ENCODE assay signal across 8 cellular contexts in genomic region chr17:50161023-50161910, GRCh38. TPM values are rescaled to one million over a fixed set of nuclear protein-coding genes. Genes with fewer than 3 reads are reported as not detected.
DNase-seq lines count a peak whose midpoint lies in the region; ATAC-seq and TF ChIP-seq lines count a peak whose summit lies in the region.

No MANE protein-coding gene starts in this region.

- peak overlapping the region; percentile 2 for H3K27ac Mint-ChIP-seq in Caco-2 (ENCODE audit: unreplicated experiment)
- peak overlapping the region; percentile 45 for H3K27ac Mint-ChIP-seq in endothelial cell (ENCODE audit: unreplicated experiment)

- intact Hi-C loops in Caco-2 (cut with micrococcal nuclease; ENCODE audit: unreplicated experiment) = loop anchor here (1.0 kb wide), 6 partner anchors 9 to 300 kb away; no protein-coding TSS in a partner anchor

- H3K9ac ChIP-seq in HUES64 (ENCODE audit: low read depth, low read length) = peak overlapping the region; percentile 42
- peak overlapping the region; percentile 78 for H3K9ac ChIP-seq in NT2/D1 (ENCODE audit: insufficient read length, low read depth)

- H3K4me1 Mint-ChIP-seq in Caco-2 (ENCODE audit: low read depth, unreplicated experiment) (peaks cover 13% of the 10 kb centered on the region), endothelial cell (ENCODE audit: unreplicated experiment) (peaks cover 17% of the 10 kb centered on the region)

- peaks cover 9% of the 10 kb centered on the region for H3K27me3 Mint-ChIP-seq in Caco-2 (ENCODE audit: insufficient read depth, unreplicated experiment)
- H3K27me3 Mint-ChIP-seq in endothelial cell (ENCODE audit: unreplicated experiment) = peaks cover 8% of the 10 kb centered on the region

- CTCF ChIA-PET in Caco-2 (lab: Charles Lee) = interaction anchor here (0.5 to 2.5 kb wide), 25 partner anchors 8 to 300 kb away, joined by 3 to 33 read pairs (median 4); partner anchors contain the start of gene PPP1R9B

- POLR2A ChIA-PET in Caco-2 (lab: Charles Lee) = no interaction called here

- no peaks in the 10 kb centered on the region for H3K9me3 Mint-ChIP-seq in Caco-2 (ENCODE audit: unreplicated experiment)
- no peaks in the 10 kb centered on the region for H3K9me3 Mint-ChIP-seq in endothelial cell (ENCODE audit: unreplicated experiment)

- H3K27me3 ChIP-seq in Caco-2 (replicated peaks; ENCODE audit: control insufficient read depth, insufficient read depth, low read length) (no peaks in the 10 kb centered on the region), HUES64 (ENCODE audit: insufficient read depth, low read length) (0 out of 2 replicates have a peak, but pooled peaks cover 3% of the 10 kb centered on the region), NT2/D1 (ENCODE audit: insufficient read depth, insufficient read length) (peaks cover 13% of the 10 kb centered on the region)

- WGBS in HUES64 = 2% methylated on average over 53 of the region's 53 CpGs

- no peak overlapping the region for H3K27ac ChIP-seq in HUES64 (ENCODE audit: low read depth, low read length)

- no TSS peak for BruUV-seq in Caco-2 (replicated peaks; lab: Mats Ljungman, UMichigan)

- peaks cover 17% of the 10 kb centered on the region for H3K4me1 ChIP-seq in Caco-2
- peaks cover 3% of the 10 kb centered on the region; the same call in 1 of the 2 replicates for H3K4me1 ChIP-seq in HUES64 (ENCODE audit: insufficient read depth, low read length)
- peaks cover 17% of the 10 kb centered on the region for H3K4me1 ChIP-seq in NT2/D1 (ENCODE audit: insufficient read depth, insufficient read length)

- no peaks in the 10 kb centered on the region for H3K36me3 Mint-ChIP-seq in Caco-2 (ENCODE audit: insufficient read depth, unreplicated experiment)
- peaks cover 4% of the 10 kb centered on the region for H3K36me3 Mint-ChIP-seq in endothelial cell (ENCODE audit: low read depth, unreplicated experiment)

- TF ChIP-seq CTCF in Caco-2 (IDR thresholded peaks at IDR 0.05; ENCODE audit: insufficient read depth in 1 of 2, low read depth in 1 of 2, low read length in 1 of 2, severe bottlenecking in 1 of 2, unreplicated experiment in 1 of 2) (peak; percentile 99 to 100), endothelial cell (IDR thresholded peaks at IDR 0.05; ENCODE audit: unreplicated experiment) (peak; percentile 86)

- H3K9me3 ChIP-seq in Caco-2 = no peaks in the 10 kb centered on the region
- no peaks in the 10 kb centered on the region for H3K9me3 ChIP-seq in HUES64 (ENCODE audit: insufficient read depth, low read depth, low read length)
- H3K9me3 ChIP-seq in NT2/D1 (ENCODE audit: insufficient read depth, low read length) = no peaks in the 10 kb centered on the region

- H3K4me3 ChIP-seq in Caco-2 (ENCODE audit: low read depth, low read length) = peak overlapping the region; percentile 48
- peak overlapping the region; percentile 59 for H3K4me3 ChIP-seq in HUES64 (ENCODE audit: low read length)
- peak overlapping the region; percentile 45 for H3K4me3 ChIP-seq in NT2/D1 (ENCODE audit: insufficient read length, low read depth)

- peak; percentile 67 for ATAC-seq in GM21360 (IDR thresholded peaks at IDR 0.05; ENCODE audit: unreplicated experiment)

- H3K4me3 Mint-ChIP-seq in Caco-2 (ENCODE audit: unreplicated experiment) (peak overlapping the region; percentile 67), endothelial cell (ENCODE audit: unreplicated experiment) (peak overlapping the region; percentile 89)

- H3K36me3 ChIP-seq in Caco-2 (ENCODE audit: control insufficient read depth, insufficient read depth, low read length) (no peaks in the 10 kb centered on the region), HUES64 (ENCODE audit: insufficient read depth, low read length) (no peaks in the 10 kb centered on the region), NT2/D1 (ENCODE audit: insufficient read depth, insufficient read length, low read length) (no peaks in the 10 kb centered on the region)

- DNase-seq in Caco-2 (peak; percentile 96 to 100), NT2/D1 (ENCODE audit: low read depth, low spot score) (peak; percentile 84), endothelial cell (ENCODE audit: low spot score) (peak; percentile 98), middle frontal gyrus (ENCODE audit: extremely low spot score, low spot score) (peak; percentile 85)
- peak; percentile 87 for DNase-seq in activated CD8-positive, alpha-beta memory T cell treated with anti-CD3 and anti-CD28 coated beads, Interleukin-2, amount 50 U/mL, for 1 hour (ENCODE audit: extremely low read depth)
- DNase-seq in stimulated activated CD8-positive, alpha-beta memory T cell treated with anti-CD3 and anti-CD28 coated beads, Interleukin-15, amount 100 ng/mL, for 48 hours (ENCODE audit: low read depth in 2 of 2) = peak; percentile 93 to 95

RNA-seq across cellular contexts. Expression of gene SGCA, which starts 4.5 kb away (rescaled TPM):
- not detected in 2 replicates for total RNA-seq in Caco-2 (2022)
- not detected for polyA plus RNA-seq in HUES64 (2013, experiment 1 of 2)
- 0.89 TPM for polyA plus RNA-seq in HUES64 (2013, experiment 2 of 2)
- total RNA-seq in endothelial cell (ENCODE audit: unreplicated experiment) = not detected

RNA-seq across cellular contexts. Expression of gene PPP1R9B, which starts 10.8 kb away (rescaled TPM):
- 74.8 and 76.2 TPM in 2 replicates for total RNA-seq in Caco-2 (2022)
- 10.4 TPM for polyA plus RNA-seq in HUES64 (2013, experiment 1 of 2)
- polyA plus RNA-seq in HUES64 (2013, experiment 2 of 2) = 12.4 TPM
- total RNA-seq in endothelial cell (ENCODE audit: unreplicated experiment) = 101 TPM

RNA-seq across cellular contexts. Expression of gene SAMD14, which starts 31.3 kb away (rescaled TPM):
- total RNA-seq in Caco-2 (2022) (2.2 and 3.4 TPM in 2 replicates), endothelial cell (ENCODE audit: unreplicated experiment) (82.0 TPM)
- polyA plus RNA-seq in HUES64 (2013, experiment 1 of 2) = 5.8 TPM
- 6.7 TPM for polyA plus RNA-seq in HUES64 (2013, experiment 2 of 2)

RNA-seq across cellular contexts. Expression of gene COL1A1, which starts 40.2 kb away (rescaled TPM):
- total RNA-seq in Caco-2 (2022) = 23.4 and 27.3 TPM in 2 replicates
- 19.2 TPM for polyA plus RNA-seq in HUES64 (2013, experiment 1 of 2)
- polyA plus RNA-seq in HUES64 (2013, experiment 2 of 2) = 24.3 TPM
- 6.8 TPM for total RNA-seq in endothelial cell (ENCODE audit: unreplicated experiment)

Comparison
In these comparisons a context has a peak if more than half of its experiments do, and no peak if none do; other contexts are left out.
1. RNA of gene SAMD14, which starts 31.3 kb away (total RNA-seq): 82.0 TPM in endothelial cell (single experiment); 2.2 to 3.4 TPM in Caco-2; every median in the first group is over 10 times any median in the second.
2. Peak in every context shown above with its lines, with median percentiles within 50 percentile points of each other: DNase-seq and H3K4me3 ChIP-seq.